Comparison of ENCODE assay signal across 1 cellular context in genomic region chr7:125425507-125425906, GRCh38.
TF ChIP-seq lines count a peak whose summit lies in the region.

No MANE protein-coding gene starts in this region.

TF ChIP-seq in GM12878, 131 proteins besides CTCF, POLR2A, EP300 and RAD21 (continued from another document):
- TF ChIP-seq CEBPZ (IDR thresholded peaks at IDR 0.05; ENCODE audit: low read depth, low read length) (no peak), IRF4 (IDR thresholded peaks at IDR 0.05; ENCODE audit: low read depth, low read length) (no peak), RELA (IDR thresholded peaks at IDR 0.05; ENCODE audit: borderline replicate concordance, partially characterized antibody) (no peak), SIN3A (IDR thresholded peaks at IDR 0.05; ENCODE audit: low read depth, low read length) (no peak), TARDBP (IDR thresholded peaks at IDR 0.05; ENCODE audit: borderline replicate concordance) (no peak), GATAD2B (conservative IDR thresholded peaks at IDR 0.05; ENCODE audit: low read depth) (no peak), SIX5 (IDR thresholded peaks at IDR 0.05; ENCODE audit: low read depth, low read length, severe bottlenecking) (no peak), TBL1XR1 (IDR thresholded peaks at IDR 0.05; ENCODE audit: low read depth, low read length) (no peak), EED (IDR thresholded peaks at IDR 0.05; ENCODE audit: low read depth) (no peak)
